ENCODE assay signal across 1 cellular context in the genomic region with DNA sequence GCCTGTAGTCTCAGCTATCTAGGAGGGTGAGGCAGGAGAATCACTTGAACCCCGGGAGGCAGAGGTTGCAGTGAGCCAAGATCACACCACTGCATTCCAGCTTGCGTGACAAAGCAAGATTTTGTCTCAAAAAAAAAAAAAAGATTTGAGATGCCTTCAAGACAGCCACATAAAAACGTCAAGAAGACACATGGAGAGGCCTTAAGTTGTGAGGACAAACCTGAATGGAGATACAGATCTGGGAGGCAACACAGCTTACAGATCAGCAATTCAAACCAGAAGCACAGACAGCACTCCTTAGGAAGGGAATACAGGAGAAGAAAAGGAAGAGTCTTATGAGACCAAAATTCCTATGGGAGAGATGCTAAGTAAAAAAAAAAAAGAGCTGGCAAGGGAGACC.
TF ChIP-seq lines count a peak whose summit lies in the region.
"Not testable (repeated sequence)": the region's sequence is repeated elsewhere in the genome, so short reads cannot be mapped to it uniquely, and the experiment has no call there.

No MANE protein-coding gene starts in this region.

TF ChIP-seq in K562, 482 proteins besides CTCF, POLR2A, EP300 and RAD21:
- TF ChIP-seq NFE2 (IDR thresholded peaks at IDR 0.05; ENCODE audit: low read depth) (0 out of 2 replicates have a peak, but pooled peaks have one; percentile 28), MAFG (tag; conservative IDR thresholded peaks at IDR 0.05) (peak; percentile 27; the same call in 1 of the 2 replicates), MEIS2 (IDR thresholded peaks at IDR 0.05; ENCODE audit: partially characterized antibody) (peak; percentile 31), ZNF384 (IDR thresholded peaks at IDR 0.05; ENCODE audit: low read depth, low read length) (0 out of 2 replicates have a peak, but pooled peaks have one; percentile 40)
- TF ChIP-seq, protein P1, sequence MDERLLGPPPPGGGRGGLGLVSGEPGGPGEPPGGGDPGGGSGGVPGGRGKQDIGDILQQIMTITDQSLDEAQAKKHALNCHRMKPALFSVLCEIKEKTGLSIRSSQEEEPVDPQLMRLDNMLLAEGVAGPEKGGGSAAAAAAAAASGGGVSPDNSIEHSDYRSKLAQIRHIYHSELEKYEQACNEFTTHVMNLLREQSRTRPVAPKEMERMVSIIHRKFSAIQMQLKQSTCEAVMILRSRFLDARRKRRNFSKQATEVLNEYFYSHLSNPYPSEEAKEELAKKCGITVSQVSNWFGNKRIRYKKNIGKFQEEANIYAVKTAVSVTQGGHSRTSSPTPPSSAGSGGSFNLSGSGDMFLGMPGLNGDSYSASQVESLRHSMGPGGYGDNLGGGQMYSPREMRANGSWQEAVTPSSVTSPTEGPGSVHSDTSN (CRISPR knock-in tag; IDR thresholded peaks at IDR 0.05; ENCODE audit: low read depth), result not testable (repeated sequence)
- TF ChIP-seq, protein P1 (tag; conservative IDR thresholded peaks at IDR 0.05; ENCODE audit: low read depth), result peak; percentile 67
